20 cellular contexts compared by ENCODE assay signal in the genomic region with DNA sequence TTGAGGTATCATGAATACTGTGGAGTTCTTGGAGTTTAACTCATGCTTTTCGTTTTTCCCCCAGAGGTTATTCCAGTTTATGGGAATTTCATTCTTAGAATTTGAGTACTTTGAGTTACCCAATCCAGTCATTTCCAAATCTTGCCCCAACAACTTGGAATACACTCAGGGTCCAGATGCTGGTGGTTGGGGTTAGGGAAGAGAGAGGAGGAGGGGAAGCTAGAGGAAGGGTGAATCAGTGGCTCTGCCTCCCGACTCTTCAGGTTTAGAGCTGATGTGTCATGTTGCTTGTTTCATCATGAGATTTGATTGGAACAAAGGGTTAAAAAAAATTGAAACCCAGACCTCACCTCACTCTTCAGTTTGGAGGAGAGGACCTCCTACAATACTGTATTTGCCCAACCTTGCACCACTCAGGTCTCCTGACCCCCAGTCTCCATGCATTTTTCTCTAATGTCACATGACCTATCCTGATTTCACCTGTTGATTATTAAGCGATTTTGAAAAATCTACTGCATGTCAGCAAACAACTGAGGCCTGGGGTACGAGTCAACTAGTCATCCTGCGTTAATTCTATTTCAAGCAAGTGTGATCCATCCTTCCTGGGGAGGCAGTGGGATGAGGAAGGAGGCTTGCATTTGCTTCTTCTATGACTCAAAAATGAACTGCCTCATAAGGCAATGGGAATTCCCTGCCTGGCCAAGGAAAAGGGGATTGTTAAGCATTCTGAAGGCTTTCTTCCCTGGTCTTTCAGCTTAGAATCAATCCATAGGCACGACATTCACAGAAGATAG. TPM values are rescaled to one million over a fixed set of nuclear protein-coding genes. Genes with fewer than 3 reads are reported as not detected.
A peak's percentile ranks its signal among the peaks of the same experiment; 100 is the strongest.
DNase-seq lines count a peak whose midpoint lies in the region; ATAC-seq and TF ChIP-seq lines count a peak whose summit lies in the region.
"Had no signal": no experiment of that assay in that cellular context is flagged by ENCODE, and none has a peak within 500 bp of the region (broad histone marks: within the 10 kb centered on the region; RNA-seq: fewer than 3 reads in every experiment).

No MANE protein-coding gene starts in this region.

- H3K27me3 ChIP-seq in foreskin keratinocyte: no peaks in the 10 kb centered on the region
- H3K27me3 ChIP-seq in vagina: no peaks in the 10 kb centered on the region
- H3K27me3 ChIP-seq in heart left ventricle: no peaks in the 10 kb centered on the region

- H3K4me1 Mint-ChIP-seq in brain: peaks cover 50% of the 10 kb centered on the region
- no peaks in the 10 kb centered on the region for H3K4me1 Mint-ChIP-seq in activated T-helper 1 cell treated with anti-CD3 and anti-CD28 coated beads, Interleukin-12 subunit alpha, Interleukin-12 subunit beta, Interleukin-2, Interleukin-4 antibody, amounts not matched to agents 30 ng/mL and 10 ng/mL and 1 ng/mL, durations not matched to agents 14 hours and 24 hours and 36 hours (ENCODE audit: low read depth)
- no peaks in the 10 kb centered on the region for H3K4me1 Mint-ChIP-seq in stimulated activated memory B cell treated with anti-CD40 and anti-IgM and Interleukin-4, amounts not matched to agents 10 μg/mL and 1 μg/mL and 100 μg/mL, for 72 hours
- H3K4me1 Mint-ChIP-seq: activated B cell treated with CpG ODN at 0.5 μM for 24 hours; activated naive CD8-positive, alpha-beta T cell treated with anti-CD3 and anti-CD28 coated beads, Interleukin-2, amount 10 ng/mL, durations not matched to agents 7 days and 5 days had no signal

- H3K36me3 Mint-ChIP-seq in brain: no peaks in the 10 kb centered on the region
- no peaks in the 10 kb centered on the region for H3K36me3 Mint-ChIP-seq in activated T-helper 1 cell treated with anti-CD3 and anti-CD28 coated beads, Interleukin-12 subunit alpha, Interleukin-12 subunit beta, Interleukin-2, Interleukin-4 antibody, amounts not matched to agents 30 ng/mL and 10 ng/mL and 1 ng/mL, durations not matched to agents 14 hours and 24 hours and 36 hours (ENCODE audit: low read depth)
- no peaks in the 10 kb centered on the region for H3K36me3 Mint-ChIP-seq in stimulated activated memory B cell treated with anti-CD40 and anti-IgM and Interleukin-4, amounts not matched to agents 10 μg/mL and 1 μg/mL and 100 μg/mL, for 72 hours
- H3K36me3 Mint-ChIP-seq: activated naive CD8-positive, alpha-beta T cell treated with anti-CD3 and anti-CD28 coated beads, Interleukin-2, amount 10 ng/mL, durations not matched to agents 7 days and 5 days; CD4-positive, CD25-positive, alpha-beta regulatory T cell had no signal

- DNase-seq in HT1080 (ENCODE audit: low read depth) (peak; percentile 72), foreskin keratinocyte (peak; percentile 60 to 77), vagina (ENCODE audit: extremely low spot score in 2 of 2) (no peak), heart left ventricle (no peak)
- no peak for DNase-seq in activated T-helper 1 cell treated with anti-CD3 and anti-CD28 coated beads, Interleukin-12 subunit alpha, Interleukin-12 subunit beta, Interleukin-2, Interleukin-4 antibody, amounts not matched to agents 30 ng/mL and 10 ng/mL and 1 ng/mL, durations not matched to agents 14 hours and 24 hours and 36 hours (ENCODE audit: low spot score)
- DNase-seq: activated B cell treated with CpG ODN at 0.5 μM for 24 hours; activated CD8-positive, alpha-beta T cell treated with anti-CD3 and anti-CD28 coated beads, Interleukin-2, amount 10 ng/mL, durations not matched to agents 7 days and 5 days; activated naive CD8-positive, alpha-beta T cell treated with anti-CD3 and anti-CD28 coated beads, Interleukin-2, amount 10 ng/mL, durations not matched to agents 7 days and 5 days; activated T-cell treated with anti-CD3 and anti-CD28 coated beads, Interleukin-2, amount 50 U/mL, for 72 hours; CD4-positive, CD25-positive, alpha-beta regulatory T cell; endodermal cell; H9; MM.1S; NCI-H2029; stimulated activated CD4-positive, alpha-beta T cell treated with anti-CD3 and anti-CD28 coated beads, Interleukin-2, amount 100 ng/mL, for 48 hours had no signal

- no peaks in the 10 kb centered on the region for H3K36me3 ChIP-seq in vagina
- no peaks in the 10 kb centered on the region for H3K36me3 ChIP-seq in heart left ventricle

- H3K27me3 Mint-ChIP-seq in brain: peaks cover 7% of the 10 kb centered on the region
- peaks cover 21% of the 10 kb centered on the region for H3K27me3 Mint-ChIP-seq in activated T-helper 1 cell treated with anti-CD3 and anti-CD28 coated beads, Interleukin-12 subunit alpha, Interleukin-12 subunit beta, Interleukin-2, Interleukin-4 antibody, amounts not matched to agents 30 ng/mL and 10 ng/mL and 1 ng/mL, durations not matched to agents 14 hours and 24 hours and 36 hours (ENCODE audit: insufficient read depth)
- peaks cover 28% of the 10 kb centered on the region for H3K27me3 Mint-ChIP-seq in stimulated activated memory B cell treated with anti-CD40 and anti-IgM and Interleukin-4, amounts not matched to agents 10 μg/mL and 1 μg/mL and 100 μg/mL, for 72 hours

- H3K9me3 ChIP-seq in vagina: no peaks in the 10 kb centered on the region
- no peaks in the 10 kb centered on the region for H3K9me3 ChIP-seq in heart left ventricle

- WGBS in heart left ventricle, 4 donors: 70 to 79% (median 74%) methylated on average over 6 of the region's 6 CpGs

- H3K27ac Mint-ChIP-seq in brain: peak overlapping the region; percentile 15 to 93 (median 78)
- H3K27ac Mint-ChIP-seq in activated T-helper 1 cell treated with anti-CD3 and anti-CD28 coated beads, Interleukin-12 subunit alpha, Interleukin-12 subunit beta, Interleukin-2, Interleukin-4 antibody, amounts not matched to agents 30 ng/mL and 10 ng/mL and 1 ng/mL, durations not matched to agents 14 hours and 24 hours and 36 hours: no peak overlapping the region
- no peak overlapping the region for H3K27ac Mint-ChIP-seq in stimulated activated memory B cell treated with anti-CD40 and anti-IgM and Interleukin-4, amounts not matched to agents 10 μg/mL and 1 μg/mL and 100 μg/mL, for 72 hours
- H3K27ac Mint-ChIP-seq: activated B cell treated with CpG ODN at 0.5 μM for 24 hours; activated CD8-positive, alpha-beta T cell treated with anti-CD3 and anti-CD28 coated beads, Interleukin-2, amount 10 ng/mL, durations not matched to agents 7 days and 5 days; activated naive CD8-positive, alpha-beta T cell treated with anti-CD3 and anti-CD28 coated beads, Interleukin-2, amount 10 ng/mL, durations not matched to agents 7 days and 5 days; activated T-cell treated with anti-CD3 and anti-CD28 coated beads, Interleukin-2, amount 50 U/mL, for 72 hours; CD4-positive, CD25-positive, alpha-beta regulatory T cell; endodermal cell; T-helper 1 cell treated with Interleukin-12 subunit alpha and Interleukin-12 subunit beta and Interleukin-4 antibody, amounts not matched to agents 30 μg/mL and 1 μg/mL, for 36 hours had no signal

- H3K4me3 Mint-ChIP-seq in brain: peak overlapping the region in 4 of 5 experiments; percentile 5 to 48 (median 30)
- no peak overlapping the region for H3K4me3 Mint-ChIP-seq in activated T-helper 1 cell treated with anti-CD3 and anti-CD28 coated beads, Interleukin-12 subunit alpha, Interleukin-12 subunit beta, Interleukin-2, Interleukin-4 antibody, amounts not matched to agents 30 ng/mL and 10 ng/mL and 1 ng/mL, durations not matched to agents 14 hours and 24 hours and 36 hours
- no peak overlapping the region for H3K4me3 Mint-ChIP-seq in stimulated activated memory B cell treated with anti-CD40 and anti-IgM and Interleukin-4, amounts not matched to agents 10 μg/mL and 1 μg/mL and 100 μg/mL, for 72 hours
- H3K4me3 Mint-ChIP-seq: activated B cell treated with CpG ODN at 0.5 μM for 24 hours; activated CD8-positive, alpha-beta T cell treated with anti-CD3 and anti-CD28 coated beads, Interleukin-2, amount 10 ng/mL, durations not matched to agents 7 days and 5 days; activated naive CD8-positive, alpha-beta T cell treated with anti-CD3 and anti-CD28 coated beads, Interleukin-2, amount 10 ng/mL, durations not matched to agents 7 days and 5 days; activated T-cell treated with anti-CD3 and anti-CD28 coated beads, Interleukin-2, amount 50 U/mL, for 72 hours; CD4-positive, CD25-positive, alpha-beta regulatory T cell; endodermal cell; H9; T-helper 1 cell treated with Interleukin-12 subunit alpha and Interleukin-12 subunit beta and Interleukin-4 antibody, amounts not matched to agents 30 μg/mL and 1 μg/mL, for 36 hours had no signal

- TF ChIP-seq CTCF in brain (conservative IDR thresholded peaks at IDR 0.05): no peak
- TF ChIP-seq CTCF in foreskin keratinocyte (conservative IDR thresholded peaks at IDR 0.05): no peak
- TF ChIP-seq CTCF in vagina (IDR thresholded peaks at IDR 0.05): no peak
- no peak for TF ChIP-seq CTCF in heart left ventricle (IDR thresholded peaks at IDR 0.05)

- intact Hi-C loops in activated T-helper 1 cell treated with anti-CD3 and anti-CD28 coated beads, Interleukin-12 subunit alpha, Interleukin-12 subunit beta, Interleukin-2, Interleukin-4 antibody, amounts not matched to agents 30 ng/mL and 10 ng/mL and 1 ng/mL, durations not matched to agents 14 hours and 24 hours and 36 hours (cut with micrococcal nuclease): loop anchor here (10.0 kb wide), 1 partner anchor 95 kb away; no protein-coding TSS in a partner anchor
- intact Hi-C loops in vagina (cut with DNase I): no loop called here
- intact Hi-C loops in heart left ventricle (cut with DNase I): loop anchor here in 4 of 10 donors (5.0 to 10.0 kb wide), 3 partner anchors 85 to 185 kb away; no protein-coding TSS in a partner anchor

- H3K4me3 ChIP-seq in vagina: no peak overlapping the region
- H3K4me3 ChIP-seq in heart left ventricle: no peak overlapping the region

- peak overlapping the region; percentile 68 for H3K27ac ChIP-seq in foreskin keratinocyte
- H3K27ac ChIP-seq in vagina: no peak overlapping the region
- no peak overlapping the region for H3K27ac ChIP-seq in heart left ventricle
- H3K27ac ChIP-seq: parathyroid adenoma had no signal

- TF ChIP-seq POLR2A in vagina (IDR thresholded peaks at IDR 0.05) (no peak), heart left ventricle (IDR thresholded peaks at IDR 0.05) (no peak)

- peaks cover 0 to 12% (median 5%) of the 10 kb centered on the region in 5 experiments for H3K9me3 Mint-ChIP-seq in brain
- no peaks in the 10 kb centered on the region for H3K9me3 Mint-ChIP-seq in activated T-helper 1 cell treated with anti-CD3 and anti-CD28 coated beads, Interleukin-12 subunit alpha, Interleukin-12 subunit beta, Interleukin-2, Interleukin-4 antibody, amounts not matched to agents 30 ng/mL and 10 ng/mL and 1 ng/mL, durations not matched to agents 14 hours and 24 hours and 36 hours
- H3K9me3 Mint-ChIP-seq in stimulated activated memory B cell treated with anti-CD40 and anti-IgM and Interleukin-4, amounts not matched to agents 10 μg/mL and 1 μg/mL and 100 μg/mL, for 72 hours: no peaks in the 10 kb centered on the region
- H3K9me3 Mint-ChIP-seq: activated B cell treated with CpG ODN at 0.5 μM for 24 hours; activated T-cell treated with anti-CD3 and anti-CD28 coated beads, Interleukin-2, amount 50 U/mL, for 72 hours; endodermal cell; T-helper 1 cell treated with Interleukin-12 subunit alpha and Interleukin-12 subunit beta and Interleukin-4 antibody, amounts not matched to agents 30 μg/mL and 1 μg/mL, for 36 hours had no signal

- ATAC-seq in foreskin keratinocyte (peak; percentile 89), heart left ventricle (no peak)
- ATAC-seq in stimulated activated memory B cell treated with anti-CD40 and anti-IgM and Interleukin-4, amounts not matched to agents 10 μg/mL and 1 μg/mL and 100 μg/mL, for 72 hours: no peak
- ATAC-seq: activated CD8-positive, alpha-beta T cell treated with anti-CD3 and anti-CD28 coated beads, Interleukin-2, amount 10 ng/mL, durations not matched to agents 7 days and 5 days; activated T-cell treated with anti-CD3 and anti-CD28 coated beads, Interleukin-2, amount 50 U/mL, for 72 hours had no signal

- peaks cover 2% of the 10 kb centered on the region for H3K4me1 ChIP-seq in foreskin keratinocyte
- no peaks in the 10 kb centered on the region for H3K4me1 ChIP-seq in vagina
- peaks cover 0 to 6% (median 0%) of the 10 kb centered on the region in 12 donors for H3K4me1 ChIP-seq in heart left ventricle
- H3K4me1 ChIP-seq: parathyroid adenoma had no signal

RNA-seq across cellular contexts. Expression of a gene that starts 6.2 kb away (rescaled TPM):
- total RNA-seq in HT1080 (2014; rRNA removed; shearing (Covaris generic)): 23.7 and 27.1 TPM in 2 replicates
- polyA plus RNA-seq in HT1080 (2015; cell fraction: cytosol; rRNA removed): 4.6 and 4.7 TPM in 2 replicates
- polyA plus RNA-seq in HT1080 (2015; cell fraction: nucleus; rRNA removed): 21.9 and 27.9 TPM in 2 replicates
- polyA plus RNA-seq in brain (ENCODE audit: insufficient read depth, low read depth, low replicate concordance): 202 TPM
- total RNA-seq in foreskin keratinocyte: 18.2 and 22.5 TPM in 2 replicates
- 5.3 and 8.7 TPM in 2 replicates for polyA plus RNA-seq in foreskin keratinocyte
- total RNA-seq in activated T-helper 1 cell treated with anti-CD3 and anti-CD28 coated beads, Interleukin-12 subunit alpha, Interleukin-12 subunit beta, Interleukin-2, Interleukin-4 antibody, amounts not matched to agents 30 ng/mL and 10 ng/mL and 1 ng/mL, durations not matched to agents 14 hours and 24 hours and 36 hours: not detected in 2 replicates
- total RNA-seq in vagina: 18.9 TPM
- total RNA-seq in heart left ventricle: 100 to 1,000 TPM in 2 of 9 donors, 10 to 100 TPM in 7; 49.5 to 120 (median 66.1) TPM
- 100 to 1,000 TPM in 1 of 2 donors, 10 to 100 TPM in 1; 56.2 to 153 TPM for polyA plus RNA-seq in heart left ventricle
- total RNA-seq: activated CD8-positive, alpha-beta T cell treated with anti-CD3 and anti-CD28 coated beads, Interleukin-2, amount 10 ng/mL, durations not matched to agents 7 days and 5 days; CD4-positive, CD25-positive, alpha-beta regulatory T cell; glomerular endothelial cell had no signal
- polyA plus RNA-seq: CD4-positive, CD25-positive, alpha-beta regulatory T cell had no signal

Comparison
In these comparisons a context has a peak if more than half of its experiments do, and no peak if none do; other contexts are left out.
1. DNase-seq: peak in HT1080 (single experiment) and foreskin keratinocyte (2 of 2); none in activated T-helper 1 cell treated with anti-CD3 and anti-CD28 coated beads, Interleukin-12 subunit alpha, Interleukin-12 subunit beta, Interleukin-2, Interleukin-4 antibody, amounts not matched to agents 30 ng/mL and 10 ng/mL and 1 ng/mL, durations not matched to agents 14 hours and 24 hours and 36 hours (single experiment), vagina (0 of 2) and heart left ventricle (0 of 5).
2. H3K27ac Mint-ChIP-seq: peak in brain (5 of 5); none in activated T-helper 1 cell treated with anti-CD3 and anti-CD28 coated beads, Interleukin-12 subunit alpha, Interleukin-12 subunit beta, Interleukin-2, Interleukin-4 antibody, amounts not matched to agents 30 ng/mL and 10 ng/mL and 1 ng/mL, durations not matched to agents 14 hours and 24 hours and 36 hours (single experiment) and stimulated activated memory B cell treated with anti-CD40 and anti-IgM and Interleukin-4, amounts not matched to agents 10 μg/mL and 1 μg/mL and 100 μg/mL, for 72 hours (single experiment).
3. H3K4me3 Mint-ChIP-seq: peak in brain (4 of 5); none in activated T-helper 1 cell treated with anti-CD3 and anti-CD28 coated beads, Interleukin-12 subunit alpha, Interleukin-12 subunit beta, Interleukin-2, Interleukin-4 antibody, amounts not matched to agents 30 ng/mL and 10 ng/mL and 1 ng/mL, durations not matched to agents 14 hours and 24 hours and 36 hours (single experiment) and stimulated activated memory B cell treated with anti-CD40 and anti-IgM and Interleukin-4, amounts not matched to agents 10 μg/mL and 1 μg/mL and 100 μg/mL, for 72 hours (single experiment).
4. RNA of a gene that starts 6.2 kb away (total RNA-seq): 49.5 to 120 TPM in heart left ventricle, 23.7 to 27.1 TPM in HT1080, 18.2 to 22.5 TPM in foreskin keratinocyte and 18.9 TPM in vagina (single experiment); not detected in activated T-helper 1 cell treated with anti-CD3 and anti-CD28 coated beads, Interleukin-12 subunit alpha, Interleukin-12 subunit beta, Interleukin-2, Interleukin-4 antibody, amounts not matched to agents 30 ng/mL and 10 ng/mL and 1 ng/mL, durations not matched to agents 14 hours and 24 hours and 36 hours; every median in the first group is over 10 times any median in the second.